ENCODE assay signal across 11 cellular contexts in genomic region chr1:41486053-41486891, GRCh38. TPM values are rescaled to one million over a fixed set of nuclear protein-coding genes. Genes with fewer than 3 reads are reported as not detected.
A peak's percentile ranks its signal among the peaks of the same experiment; 100 is the strongest.
DNase-seq lines count a peak whose midpoint lies in the region; TF ChIP-seq lines count a peak whose summit lies in the region.
"Had no signal": no experiment of that assay in that cellular context is flagged by ENCODE, and none has a peak within 500 bp of the region (broad histone marks: within the 10 kb centered on the region; RNA-seq: fewer than 3 reads in every experiment).

No MANE protein-coding gene starts in this region.

- POLR2A ChIA-PET in CD4-positive, alpha-beta memory T cell (lab: Charles Lee; ENCODE audit: partially characterized antibody), result no interaction called here

- intact Hi-C loops in CD4-positive, alpha-beta memory T cell (cut with micrococcal nuclease), result no loop called here

- H3K4me3 ChIP-seq in endodermal cell (ENCODE audit: low read length), result no peak overlapping the region
- H3K4me3 ChIP-seq in CD4-positive, alpha-beta memory T cell (ENCODE audit: low read length in 2 of 2), result no peak overlapping the region

- H3K27ac ChIP-seq in endodermal cell (ENCODE audit: low read depth, low read length), result peak overlapping the region; percentile 89
- H3K27ac ChIP-seq in CD4-positive, alpha-beta memory T cell (ENCODE audit: low read depth, low read length), result no peak overlapping the region

- peaks cover 7% of the 10 kb centered on the region for H3K4me1 ChIP-seq in endodermal cell (ENCODE audit: control insufficient read depth, insufficient read depth, low read length)
- no peaks in the 10 kb centered on the region for H3K4me1 ChIP-seq in CD4-positive, alpha-beta memory T cell (ENCODE audit: insufficient read depth, low read length)

- H3K9ac ChIP-seq in endodermal cell (ENCODE audit: extremely low read depth, low read length, poor library complexity, severe bottlenecking), result no peak overlapping the region

- CTCF ChIA-PET in CD4-positive, alpha-beta memory T cell (lab: Charles Lee; ENCODE audit: partially characterized antibody), result no interaction called here

- 24 to 38% methylated on average over 14 to 20 of the region's 20 CpGs for WGBS in endodermal cell (ENCODE audit: insufficient coverage in 1 of 2, insufficient read length in 1 of 2), 2 experiments

- DNase-seq in NCI-H146 (lab: John Stamatoyannopoulos, UW) (peak; percentile 21), NCI-H146 treated with DMSO at 0.1 percent for 48 hours (lab: John Stamatoyannopoulos, UW; ENCODE audit: unreplicated experiment) (no peak), endodermal cell (peak; percentile 68), retina (peak; percentile 85), occipital lobe (lab: John Stamatoyannopoulos, UW) (no peak), pons (ENCODE audit: low spot score) (no peak)
- DNase-seq in CD4-positive, alpha-beta memory T cell, result no peak
- DNase-seq: foreskin melanocyte had no signal

- no peak for TF ChIP-seq CTCF in endodermal cell (conservative IDR thresholded peaks at IDR 0.05)

- no peaks in the 10 kb centered on the region for H3K9me3 Mint-ChIP-seq in endodermal cell
- peaks cover 0 to 2% (median 0%) of the 10 kb centered on the region in 8 donors for H3K9me3 Mint-ChIP-seq in CD4-positive, alpha-beta memory T cell
- H3K9me3 Mint-ChIP-seq: activated naive CD4-positive, alpha-beta T cell treated with anti-CD3 and anti-CD28 coated beads, Interleukin-2, amount 50 U/mL, for 24 hours had no signal

- H3K27ac Mint-ChIP-seq in endodermal cell, result peak overlapping the region; percentile 74
- H3K27ac Mint-ChIP-seq in CD4-positive, alpha-beta memory T cell, result no peak overlapping the region
- H3K27ac Mint-ChIP-seq: activated naive CD4-positive, alpha-beta T cell treated with anti-CD3 and anti-CD28 coated beads, Interleukin-2, amount 50 U/mL, for 24 hours had no signal

- peaks cover 12% of the 10 kb centered on the region for H3K27me3 Mint-ChIP-seq in endodermal cell (ENCODE audit: insufficient read depth)
- H3K27me3 Mint-ChIP-seq in CD4-positive, alpha-beta memory T cell, result peaks cover 15 to 17% of the 10 kb centered on the region in 2 donors

- H3K4me3 Mint-ChIP-seq in endodermal cell, result peak overlapping the region; percentile 6
- no peak overlapping the region for H3K4me3 Mint-ChIP-seq in CD4-positive, alpha-beta memory T cell
- H3K4me3 Mint-ChIP-seq: activated naive CD4-positive, alpha-beta T cell treated with anti-CD3 and anti-CD28 coated beads, Interleukin-2, amount 50 U/mL, for 24 hours had no signal

- TF ChIP-seq EP300 in Ishikawa (IDR thresholded peaks at IDR 0.05; ENCODE audit: borderline replicate concordance), result peak; percentile 84

- H3K27me3 ChIP-seq in endodermal cell (ENCODE audit: control insufficient read depth, insufficient read depth, low read length, poor library complexity, severe bottlenecking), result no peaks in the 10 kb centered on the region
- H3K27me3 ChIP-seq in CD4-positive, alpha-beta memory T cell (ENCODE audit: insufficient read depth, low read length), result no peaks in the 10 kb centered on the region

- peaks cover 27% of the 10 kb centered on the region for H3K4me1 Mint-ChIP-seq in endodermal cell
- peaks cover 0 to 7% (median 2%) of the 10 kb centered on the region in 4 donors for H3K4me1 Mint-ChIP-seq in CD4-positive, alpha-beta memory T cell
- H3K4me1 Mint-ChIP-seq: activated naive CD4-positive, alpha-beta T cell treated with anti-CD3 and anti-CD28 coated beads, Interleukin-2, amount 50 U/mL, for 24 hours had no signal

- no peaks in the 10 kb centered on the region for H3K36me3 Mint-ChIP-seq in endodermal cell (ENCODE audit: low read depth)
- no peaks in the 10 kb centered on the region for H3K36me3 Mint-ChIP-seq in CD4-positive, alpha-beta memory T cell
- H3K36me3 Mint-ChIP-seq: activated naive CD4-positive, alpha-beta T cell treated with anti-CD3 and anti-CD28 coated beads, Interleukin-2, amount 50 U/mL, for 24 hours had no signal

- no peaks in the 10 kb centered on the region for H3K9me3 ChIP-seq in endodermal cell (ENCODE audit: control insufficient read depth, low read length)
- H3K9me3 ChIP-seq in CD4-positive, alpha-beta memory T cell (ENCODE audit: control insufficient read depth in 1 of 2, low read length in 2 of 2), result no peaks in the 10 kb centered on the region

- no peaks in the 10 kb centered on the region for H3K36me3 ChIP-seq in endodermal cell (ENCODE audit: control insufficient read depth, insufficient read depth, low read length)
- H3K36me3 ChIP-seq in CD4-positive, alpha-beta memory T cell (ENCODE audit: insufficient read depth, low read length), result no peaks in the 10 kb centered on the region

- TF ChIP-seq RAD21 in Ishikawa (IDR thresholded peaks at IDR 0.05; ENCODE audit: low read depth), result no peak

TF ChIP-seq in Ishikawa, 13 proteins besides CTCF, POLR2A, EP300 and RAD21:
- TF ChIP-seq CEBPB (IDR thresholded peaks at IDR 0.05) (peak; percentile 35; the same call in 1 of the 2 replicates), ZBTB7A (IDR thresholded peaks at IDR 0.05; ENCODE audit: low read depth) (peak; percentile 84; the same call in 1 of the 2 replicates), EGR1 (IDR thresholded peaks at IDR 0.05) (0 out of 2 replicates have a peak, but pooled peaks have one; percentile 35), MAX (IDR thresholded peaks at IDR 0.05) (peak; percentile 67), FOXM1 (IDR thresholded peaks at IDR 0.05; ENCODE audit: borderline replicate concordance, low read depth) (peak; percentile 70), USF1 (IDR thresholded peaks at IDR 0.05) (no peak), YY1 (IDR thresholded peaks at IDR 0.05; ENCODE audit: low read depth) (no peak), CREB1 (IDR thresholded peaks at IDR 0.05; ENCODE audit: low read depth) (no peak), REST (IDR thresholded peaks at IDR 0.05; ENCODE audit: low read depth) (no peak), TCF12 (IDR thresholded peaks at IDR 0.05; ENCODE audit: low read depth) (peak; percentile 88), NFIC (IDR thresholded peaks at IDR 0.05) (peak; percentile 78), TEAD4 (IDR thresholded peaks at IDR 0.05) (peak; percentile 98), TAF1 (IDR thresholded peaks at IDR 0.05; ENCODE audit: low read depth) (no peak)

RNA-seq across cellular contexts. Expression of gene EDN2, which starts 1.8 kb away (rescaled TPM):
- total RNA-seq in endodermal cell (not detected), occipital lobe (not detected)
- polyA plus RNA-seq in endodermal cell (2013, experiment 1 of 2), result 0.18 TPM
- polyA plus RNA-seq in endodermal cell (2013, experiment 2 of 2), result not detected
- not detected for total RNA-seq in CD4-positive, alpha-beta memory T cell
- polyA plus RNA-seq in CD4-positive, alpha-beta memory T cell, result not detected
- total RNA-seq: HT1080 had no signal

Comparison
In these comparisons a context has a peak if more than half of its experiments do, and no peak if none do; other contexts are left out.
1. DNase-seq: peak in NCI-H146 (single experiment), endodermal cell (single experiment) and retina (single experiment); none in NCI-H146 treated with DMSO at 0.1 percent for 48 hours (single experiment), occipital lobe (single experiment), pons (single experiment) and CD4-positive, alpha-beta memory T cell (0 of 5).